Comparison of ENCODE assay signal across 8 cellular contexts in the genomic region with DNA sequence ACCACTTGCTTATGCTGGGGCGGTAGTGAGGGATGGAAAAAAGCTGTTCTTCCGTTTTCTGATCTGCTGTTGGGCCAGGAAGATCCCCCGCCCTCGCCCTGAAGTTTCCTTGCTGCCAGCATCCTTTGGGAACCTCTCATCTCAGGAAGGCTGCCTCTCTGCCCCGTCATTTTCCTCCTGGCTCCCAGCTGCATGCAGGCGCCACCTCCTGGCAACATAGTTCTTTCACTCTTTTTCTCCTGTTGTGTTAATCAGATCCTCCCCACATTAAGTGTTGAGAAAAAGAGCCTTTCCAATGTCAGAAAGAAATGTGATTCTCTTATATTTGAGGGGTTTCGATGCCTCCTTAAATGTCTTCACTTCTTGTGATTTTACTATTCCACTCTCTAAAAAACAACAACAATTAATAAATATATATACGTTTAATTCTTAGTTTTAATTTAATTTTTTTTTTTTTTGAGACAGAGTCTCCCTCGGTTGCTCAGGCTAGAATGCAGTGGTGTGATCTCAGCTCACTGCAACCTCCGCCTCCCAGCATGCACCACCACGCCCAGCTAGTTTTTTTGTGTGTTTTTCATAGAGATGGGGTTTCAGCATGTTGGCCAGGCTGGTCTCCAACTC.
DNase-seq lines count a peak whose midpoint lies in the region; ATAC-seq and TF ChIP-seq lines count a peak whose summit lies in the region.

No MANE protein-coding gene starts in this region.

- peak; percentile 67 for DNase-seq in AG04450 (ENCODE audit: low read depth, low spot score)
- DNase-seq in LHCN-M2 (ENCODE audit: low read depth), result peak; percentile 80
- DNase-seq in Peyer's patch, result peak; percentile 57 to 88 (median 69)
- DNase-seq in activated T-helper 9 cell treated with anti-CD3 and anti-CD28 coated beads, Interleukin-2, amount 50 U/mL, for 16 hours (ENCODE audit: low read depth), result peak; percentile 31
- peak; percentile 74 for DNase-seq in fibroblast of villous mesenchyme (ENCODE audit: low read depth)
- DNase-seq in osteoblast (ENCODE audit: insufficient read length, low spot score, missing footprints), result peak; percentile 95
- peak; percentile 75 to 81 for DNase-seq in uterus

- H4K20me1 ChIP-seq in osteoblast (ENCODE audit: insufficient read depth, low read length), result no peaks in the 10 kb centered on the region

- CTCF ChIA-PET in AG04450 (lab: Charles Lee), result interaction anchor here (0.6 to 14.1 kb wide), 28 partner anchors 9 to 265 kb away, joined by 3 to 409 read pairs (median 4); no protein-coding TSS in a partner anchor

- intact Hi-C loops in uterus (cut with DNase I; ENCODE audit: low total_unique reads), result loop anchor here (5.0 kb wide), 1 partner anchor 169 kb away; no protein-coding TSS in a partner anchor

- H3K9me3 ChIP-seq in AG04450 (ENCODE audit: control insufficient read depth, insufficient read depth, low read length) (no peaks in the 10 kb centered on the region), Peyer's patch (no peaks in the 10 kb centered on the region), osteoblast (ENCODE audit: low read depth, low read length) (no peaks in the 10 kb centered on the region), uterus (no peaks in the 10 kb centered on the region)

- H2AFZ ChIP-seq in osteoblast (ENCODE audit: low read length), result peak overlapping the region; percentile 40

- POLR2A ChIA-PET in AG04450 (lab: Yijun Ruan, JAX), result interaction anchor here (0.7 to 1.4 kb wide), 4 partner anchors 9 to 166 kb away, joined by 4 to 6 read pairs (median 4); a partner anchor contains a TSS

- peak; percentile 78 for ATAC-seq in GM18511 (IDR thresholded peaks at IDR 0.05; ENCODE audit: unreplicated experiment)

- H3K36me3 ChIP-seq in Peyer's patch (no peaks in the 10 kb centered on the region), osteoblast (ENCODE audit: insufficient read depth, low read length) (no peaks in the 10 kb centered on the region), uterus (no peaks in the 10 kb centered on the region)

- H3K4me1 ChIP-seq in Peyer's patch (no peaks in the 10 kb centered on the region), osteoblast (ENCODE audit: insufficient read depth, low read length) (peaks cover 15% of the 10 kb centered on the region), uterus (no peaks in the 10 kb centered on the region)

- H3K27ac ChIP-seq in AG04450 (ENCODE audit: low read depth, low read length) (no peak overlapping the region), Peyer's patch (no peak overlapping the region), osteoblast (ENCODE audit: low read depth, low read length) (peak overlapping the region; percentile 24), uterus (no peak overlapping the region)

- H3K4me3 ChIP-seq in AG04450 (ENCODE audit: low read depth, low read length) (no peak overlapping the region), Peyer's patch (no peak overlapping the region), fibroblast of villous mesenchyme (ENCODE audit: low read depth, low read length) (no peak overlapping the region), osteoblast (ENCODE audit: insufficient read depth, low read length) (no peak overlapping the region), uterus (no peak overlapping the region)

- no peak for TF ChIP-seq POLR2A in Peyer's patch (IDR thresholded peaks at IDR 0.05)
- TF ChIP-seq POLR2A in uterus (IDR thresholded peaks at IDR 0.05), result no peak

- H3K79me2 ChIP-seq in osteoblast (ENCODE audit: insufficient read depth, low read length), result peaks cover 8% of the 10 kb centered on the region

- H3K4me2 ChIP-seq in osteoblast (ENCODE audit: insufficient read depth, low read length), result peak overlapping the region; percentile 42

- peak; percentile 87 for TF ChIP-seq CTCF in AG04450 (IDR thresholded peaks at IDR 0.05; ENCODE audit: low read depth, low read length)
- TF ChIP-seq CTCF in Peyer's patch (IDR thresholded peaks at IDR 0.05), result peak in 5 of 6 experiments; percentile 26 to 89 (median 84)
- TF ChIP-seq CTCF in fibroblast of villous mesenchyme (IDR thresholded peaks at IDR 0.05; ENCODE audit: insufficient read depth, low read depth, low read length), result peak; percentile 86
- peak; percentile 89 for TF ChIP-seq CTCF in osteoblast (IDR thresholded peaks at IDR 0.05; ENCODE audit: extremely low read depth, low read depth, low read length)
- peak; percentile 76 to 82 (median 81) for TF ChIP-seq CTCF in uterus (IDR thresholded peaks at IDR 0.05)

- H3K27me3 ChIP-seq in AG04450 (ENCODE audit: control insufficient read depth, insufficient read depth, low read length), result no peaks in the 10 kb centered on the region
- H3K27me3 ChIP-seq in Peyer's patch, result no peaks in the 10 kb centered on the region
- no peaks in the 10 kb centered on the region for H3K27me3 ChIP-seq in osteoblast (ENCODE audit: insufficient read depth, low read length)
- no peaks in the 10 kb centered on the region for H3K27me3 ChIP-seq in uterus

Comparison
In these comparisons a context has a peak if more than half of its experiments do, and no peak if none do; other contexts are left out.
1. DNase-seq: peak in every context shown above with its lines; median percentile 95 in osteoblast; 80 in LHCN-M2; 78 in uterus; 74 in fibroblast of villous mesenchyme; 69 in Peyer's patch; 67 in AG04450; 31 in activated T-helper 9 cell treated with anti-CD3 and anti-CD28 coated beads, Interleukin-2, amount 50 U/mL, for 16 hours.